In genomic region chr20:59945175-59945574, GRCh38 we compare ENCODE assay signal across 25 cellular contexts. TPM values are rescaled to one million over a fixed set of nuclear protein-coding genes. Genes with fewer than 3 reads are reported as not detected.
DNase-seq lines count a peak whose midpoint lies in the region; TF ChIP-seq lines count a peak whose summit lies in the region.
"Had no signal": no experiment of that assay in that cellular context is flagged by ENCODE, and none has a peak within 500 bp of the region (broad histone marks: within the 10 kb centered on the region; RNA-seq: fewer than 3 reads in every experiment).

No MANE protein-coding gene starts in this region.

- H3K4me3 ChIP-seq in Loucy (ENCODE audit: low read length, poor library complexity, severe bottlenecking) (no peak overlapping the region), dorsolateral prefrontal cortex (peak overlapping the region in 27 of 59 donors; percentile 0 to 81 (median 13)), neural progenitor cell (no peak overlapping the region), coronary artery (no peak overlapping the region), BE2C (ENCODE audit: low read depth, low read length) (no peak overlapping the region)
- H3K4me3 ChIP-seq: right lobe of liver, suprapubic skin had no signal

- H3K27me3 ChIP-seq in Loucy (ENCODE audit: insufficient read depth, low read length, poor library complexity, severe bottlenecking): no peaks in the 10 kb centered on the region
- no peaks in the 10 kb centered on the region for H3K27me3 ChIP-seq in dorsolateral prefrontal cortex
- H3K27me3 ChIP-seq in neural progenitor cell: no peaks in the 10 kb centered on the region
- no peaks in the 10 kb centered on the region for H3K27me3 ChIP-seq in BE2C
- H3K27me3 ChIP-seq: right lobe of liver, suprapubic skin had no signal

- peaks cover 37% of the 10 kb centered on the region for H3K4me1 Mint-ChIP-seq in neural progenitor cell

- H2AFZ ChIP-seq in Loucy (ENCODE audit: low read length) (no peak overlapping the region), neural progenitor cell (replicated peaks) (no peak overlapping the region)
- H2AFZ ChIP-seq: parathyroid adenoma had no signal

- H4K20me1 ChIP-seq in Loucy (ENCODE audit: insufficient read depth, low read length, poor library complexity, severe bottlenecking) (no peaks in the 10 kb centered on the region), neural progenitor cell (ENCODE audit: low read depth) (no peaks in the 10 kb centered on the region)

- H3K9ac ChIP-seq in Loucy (ENCODE audit: low read depth, low read length, poor library complexity, severe bottlenecking): peak overlapping the region; percentile 7
- H3K9ac ChIP-seq in neural progenitor cell: no peak overlapping the region
- H3K9ac ChIP-seq: parathyroid adenoma had no signal

- H3K79me2 ChIP-seq in Loucy (ENCODE audit: insufficient read depth, low read length) (peaks cover 24% of the 10 kb centered on the region), neural progenitor cell (ENCODE audit: low read depth) (no peaks in the 10 kb centered on the region)

- DNase-seq in EH (ENCODE audit: low read depth): peak; percentile 18
- no peak for DNase-seq in dorsolateral prefrontal cortex
- no peak for DNase-seq in neural progenitor cell (ENCODE audit: low spot score)
- no peak for DNase-seq in coronary artery (ENCODE audit: low spot score)
- DNase-seq in GM03348 (ENCODE audit: low spot score): no peak
- DNase-seq in occipital lobe (lab: John Stamatoyannopoulos, UW): no peak
- DNase-seq in BE2C: no peak
- DNase-seq: activated CD4-positive, alpha-beta T cell treated with anti-CD3 and anti-CD28 coated beads for 1 hour; activated naive CD4-positive, alpha-beta T cell treated with anti-CD3 and anti-CD28 coated beads, Interleukin-2, amount 50 U/mL, for 16 hours; activated T-cell treated with anti-CD3 and anti-CD28 coated beads, Interleukin-2, amount 50 U/mL, for 72 hours; aorta; CD4-positive, CD25-positive, alpha-beta regulatory T cell; GF-D8; hypothalamus; KBM-7; kidney; NCI-H2081; NCI-H446; right lobe of liver; stimulated activated CD4-positive, alpha-beta T cell treated with anti-CD3 and anti-CD28 coated beads, Interleukin-15, amount 100 ng/mL, for 24 hours; T-helper 9 cell had no signal

- intact Hi-C loops in dorsolateral prefrontal cortex (cut with DNase I): loop anchor here in 1 of 2 donors (5.0 kb wide), 1 partner anchor 112 kb away; no protein-coding TSS in a partner anchor

- peaks cover 6% of the 10 kb centered on the region for H3K36me3 Mint-ChIP-seq in neural progenitor cell

- H3K27ac ChIP-seq in dorsolateral prefrontal cortex (peak overlapping the region in 48 of 59 donors; percentile 3 to 99 (median 60)), neural progenitor cell (no peak overlapping the region), coronary artery (no peak overlapping the region)
- H3K27ac ChIP-seq: parathyroid adenoma, right lobe of liver, suprapubic skin had no signal

- no peak overlapping the region for H3K27ac Mint-ChIP-seq in neural progenitor cell
- H3K27ac Mint-ChIP-seq: activated T-cell treated with anti-CD3 and anti-CD28 coated beads, Interleukin-2, amount 50 U/mL, for 72 hours had no signal

- H3K27me3 Mint-ChIP-seq in neural progenitor cell (ENCODE audit: insufficient read depth, low read depth): no peaks in the 10 kb centered on the region
- H3K27me3 Mint-ChIP-seq: CD4-positive, CD25-positive, alpha-beta regulatory T cell had no signal

- no peaks in the 10 kb centered on the region for H3K9me3 Mint-ChIP-seq in neural progenitor cell
- H3K9me3 Mint-ChIP-seq: activated T-cell treated with anti-CD3 and anti-CD28 coated beads, Interleukin-2, amount 50 U/mL, for 72 hours; CD4-positive, CD25-positive, alpha-beta regulatory T cell had no signal

- H3F3A ChIP-seq in Loucy (ENCODE audit: low read depth) (no peaks in the 10 kb centered on the region), neural progenitor cell (ENCODE audit: low read depth) (peaks cover 14% of the 10 kb centered on the region)

- no peak overlapping the region for H3K4me2 ChIP-seq in Loucy (ENCODE audit: low read depth, low read length, poor library complexity, severe bottlenecking)
- peak overlapping the region; percentile 0 for H3K4me2 ChIP-seq in neural progenitor cell

- peaks cover 35% of the 10 kb centered on the region for H3K4me1 ChIP-seq in Loucy (ENCODE audit: insufficient read depth, low read length, poor library complexity, severe bottlenecking)
- peaks cover 19% of the 10 kb centered on the region for H3K4me1 ChIP-seq in neural progenitor cell
- no peaks in the 10 kb centered on the region for H3K4me1 ChIP-seq in BE2C

- H3K9me3 ChIP-seq in Loucy (ENCODE audit: insufficient read depth, low read depth, low read length) (no peaks in the 10 kb centered on the region), neural progenitor cell (ENCODE audit: low read depth) (no peaks in the 10 kb centered on the region), BE2C (no peaks in the 10 kb centered on the region)
- H3K9me3 ChIP-seq: right lobe of liver, suprapubic skin had no signal

- no peak overlapping the region for H3K4me3 Mint-ChIP-seq in neural progenitor cell
- H3K4me3 Mint-ChIP-seq: activated T-cell treated with anti-CD3 and anti-CD28 coated beads, Interleukin-2, amount 50 U/mL, for 72 hours; CD4-positive, CD25-positive, alpha-beta regulatory T cell had no signal

- H3K9me2 ChIP-seq in Loucy (replicated peaks; ENCODE audit: low read depth, low read length): no peaks in the 10 kb centered on the region

- H3K36me3 ChIP-seq in Loucy (ENCODE audit: insufficient read depth, low read length) (peaks cover 20% of the 10 kb centered on the region; the same call in 1 of the 2 replicates), neural progenitor cell (no peaks in the 10 kb centered on the region), BE2C (peaks cover 7% of the 10 kb centered on the region; the same call in 1 of the 2 replicates)

- TF ChIP-seq CTCF in Loucy (conservative IDR thresholded peaks at IDR 0.05; ENCODE audit: low read length) (no peak), dorsolateral prefrontal cortex (IDR thresholded peaks at IDR 0.05 in 54 of 56, conservative IDR thresholded peaks at IDR 0.05 in 2 of 56; ENCODE audit: low read depth in 1 of 56, partially characterized antibody in 56 of 56) (no peak), neural progenitor cell (IDR thresholded peaks at IDR 0.05) (no peak), coronary artery (IDR thresholded peaks at IDR 0.05) (no peak), BE2C (IDR thresholded peaks at IDR 0.05; ENCODE audit: low read depth, low read length) (no peak)

RNA-seq across cellular contexts. Expression of gene FAM217B, which starts 5.0 kb away (rescaled TPM):
- total RNA-seq in dorsolateral prefrontal cortex (100 to 1,000 TPM in 68 of 120 experiments, 10 to 100 TPM in 52; 61.3 to 145 (median 103) TPM), neural progenitor cell (ENCODE audit: low replicate concordance) (4.5 and 5.8 TPM in 2 replicates), occipital lobe (34.8 TPM)
- polyA plus RNA-seq in BE2C (2012; ENCODE audit: insufficient read depth, insufficient read length, low read depth): 6.6 TPM

RNA-seq across cellular contexts. Expression of gene PPP1R3D, which starts 5.1 kb away (rescaled TPM):
- total RNA-seq in dorsolateral prefrontal cortex (10 to 100 TPM in 20 of 120 experiments, 1 to 10 TPM in 100; 4.8 to 20.2 (median 8.0) TPM), neural progenitor cell (ENCODE audit: low replicate concordance) (0.28 and 0.30 TPM in 2 replicates), occipital lobe (3.6 TPM)
- polyA plus RNA-seq in BE2C (2012; ENCODE audit: insufficient read depth, insufficient read length, low read depth): 1.5 TPM

RNA-seq across cellular contexts. Expression of gene SYCP2, which starts 11.7 kb away (rescaled TPM):
- total RNA-seq in dorsolateral prefrontal cortex (10 to 100 TPM in 66 of 120 experiments, 1 to 10 TPM in 54; 4.1 to 21.0 (median 10.6) TPM), neural progenitor cell (ENCODE audit: low replicate concordance) (0.06 and 0.88 TPM in 2 replicates), occipital lobe (4.1 TPM)
- not detected for polyA plus RNA-seq in BE2C (2012; ENCODE audit: insufficient read depth, insufficient read length, low read depth)

RNA-seq across cellular contexts. Expression of gene CDH26, which starts 13.0 kb away (rescaled TPM):
- total RNA-seq in dorsolateral prefrontal cortex (10 to 100 TPM in 19 of 120 experiments, 1 to 10 TPM in 101; 2.0 to 19.0 (median 6.6) TPM), neural progenitor cell (ENCODE audit: low replicate concordance) (0.09 TPM in 1 of 2 replicates, not detected in the other), occipital lobe (1.4 TPM)
- polyA plus RNA-seq in BE2C (2012; ENCODE audit: insufficient read depth, insufficient read length, low read depth): not detected
- total RNA-seq: RPMI7951 had no signal

Comparison
In these comparisons a context has a peak if more than half of its experiments do, and no peak if none do; other contexts are left out.
1. H3K27ac ChIP-seq: peak in dorsolateral prefrontal cortex (48 of 59); none in neural progenitor cell (single experiment) and coronary artery (0 of 2).